8 cellular contexts compared by ENCODE assay signal in the genomic region with DNA sequence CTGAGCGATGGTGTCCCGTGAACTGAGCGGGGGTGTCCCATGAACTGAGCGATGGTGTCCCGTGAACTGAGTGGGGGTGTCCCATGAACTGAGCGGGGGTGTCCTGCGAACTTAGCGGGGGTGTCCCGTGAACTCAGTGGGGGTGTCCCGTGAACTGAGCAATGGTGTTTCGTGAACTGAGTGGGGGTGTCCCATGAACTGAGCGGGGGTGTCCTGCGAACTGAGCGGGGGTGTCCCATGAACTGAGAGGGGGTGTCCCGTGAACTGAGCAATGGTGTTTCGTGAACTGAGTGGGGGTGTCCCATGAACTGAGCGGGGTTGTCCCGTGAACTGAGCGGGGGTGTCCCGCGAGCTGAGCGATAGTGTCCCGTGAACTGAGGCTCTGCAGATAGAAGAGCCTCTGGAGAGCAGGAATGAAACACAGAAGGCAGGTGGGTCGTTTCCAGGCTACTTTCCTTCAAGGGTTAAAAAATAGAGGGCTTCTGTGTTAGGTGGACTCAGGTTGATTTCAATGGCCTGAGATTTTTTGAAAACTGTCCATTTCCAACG.
DNase-seq lines count a peak whose midpoint lies in the region; ATAC-seq, FAIRE-seq and TF ChIP-seq lines count a peak whose summit lies in the region.
"Not testable (repeated sequence)": the region's sequence is repeated elsewhere in the genome, so short reads cannot be mapped to it uniquely, and the experiment has no call there.

No MANE protein-coding gene starts in this region.

- intact Hi-C loops in activated CD4-positive, alpha-beta T cell treated with anti-CD3 and anti-CD28 coated beads for 36 hours (cut with DNase I, micrococcal nuclease); activated naive CD4-positive, alpha-beta T cell treated with anti-CD3 and anti-CD28 coated beads for 36 hours (cut with micrococcal nuclease); K562 (cut with micrococcal nuclease); HepG2 (cut with micrococcal nuclease; ENCODE audit: unreplicated experiment); sciatic nerve (cut with DNase I): not testable (repeated sequence)

- not testable (repeated sequence) for H3K9ac ChIP-seq in K562 (ENCODE audit: insufficient read depth in 1 of 2, low read depth in 2 of 2, low read length in 2 of 2); HepG2 (ENCODE audit: insufficient read depth, low read depth, low read length)

- 0% methylated on average over 2 of the region's 25 CpGs for WGBS in K562 (ENCODE audit: insufficient coverage, low coverage, missing lambda C conversion rate)
- WGBS in HepG2 (ENCODE audit: low lambda C conversion rate), result 84% methylated on average over 25 of the region's 25 CpGs

- H3K4me2 ChIP-seq in GM23338; K562 (ENCODE audit: insufficient read depth, low read length): not testable (repeated sequence)
- peak overlapping the region; percentile 59; the same call in 1 of the 2 replicates for H3K4me2 ChIP-seq in HepG2 (ENCODE audit: low read depth, low read length)

- not testable (repeated sequence) for DNase-seq in GM23338 (ENCODE audit: low spot score); K562 (ENCODE audit: extremely low read depth in 1 of 4, low spot score in 3 of 4); HepG2 (ENCODE audit: low spot score); urothelium cell line (ENCODE audit: low spot score)
- DNase-seq in activated CD4-positive, alpha-beta T cell treated with anti-CD3 and anti-CD28 coated beads for 36 hours, result peak; percentile 41
- peak; percentile 67 for DNase-seq in activated naive CD4-positive, alpha-beta T cell treated with anti-CD3 and anti-CD28 coated beads for 36 hours
- peak; percentile 81 for DNase-seq in mesenteric fat pad (ENCODE audit: low spot score)
- peak; percentile 51 for DNase-seq in sciatic nerve (ENCODE audit: low spot score)

- H3K9me3 ChIP-seq in K562 (replicated peaks; ENCODE audit: control insufficient read depth, insufficient read depth, low read depth, low read length); HepG2 (ENCODE audit: low read length): not testable (repeated sequence)

- H2AFZ ChIP-seq in GM23338; K562 (ENCODE audit: low read depth, low read length); HepG2 (ENCODE audit: low read length): not testable (repeated sequence)

- not testable (repeated sequence) for TF ChIP-seq EP300 in K562 (IDR thresholded peaks at IDR 0.05; ENCODE audit: low read length); HepG2 (IDR thresholded peaks at IDR 0.05; ENCODE audit: low read depth in 2 of 2, low read length in 2 of 2); HepG2 (CRISPR knock-in tag; IDR thresholded peaks at IDR 0.05; ENCODE audit: borderline replicate concordance)

- TF ChIP-seq CTCF in GM23338 (conservative IDR thresholded peaks at IDR 0.05; ENCODE audit: low read depth in 2 of 2); K562 (IDR thresholded peaks at IDR 0.05 in 2 of 3, conservative IDR thresholded peaks at IDR 0.05 in 1 of 3; ENCODE audit: insufficient read depth in 2 of 3, low read depth in 1 of 3, low read length in 3 of 3); HepG2 (CRISPR knock-in tag; IDR thresholded peaks at IDR 0.05): not testable (repeated sequence)

- not testable (repeated sequence) for FAIRE-seq in K562 (lab: Jason Lieb, UNC); HepG2 (lab: Jason Lieb, UNC)
- FAIRE-seq in urothelium cell line (lab: Jason Lieb, UNC), result peak; percentile 65

- not testable (repeated sequence) for TF ChIP-seq RAD21 in K562 (CRISPR knock-in tag; conservative IDR thresholded peaks at IDR 0.05 in 1 of 2, IDR thresholded peaks at IDR 0.05 in 1 of 2); HepG2 (CRISPR knock-in tag; IDR thresholded peaks at IDR 0.05)

- not testable (repeated sequence) for H3K4me3 ChIP-seq in GM23338, K562
- 0 out of 6 replicates have a peak overlapping the region, but pooled peaks of 1 of the 3 experiments have one; percentile 31 for H3K4me3 ChIP-seq in HepG2 (replicated peaks in 1 of 3; ENCODE audit: insufficient read depth in 1 of 3, low read depth in 2 of 3, low read length in 3 of 3)

- 0 out of 3 replicates have a peak overlapping the region, but pooled peaks have one; percentile 61 for H3K4me3 Mint-ChIP-seq in GM23338
- not testable (repeated sequence) for H3K4me3 Mint-ChIP-seq in activated CD4-positive, alpha-beta T cell treated with anti-CD3 and anti-CD28 coated beads for 36 hours; activated naive CD4-positive, alpha-beta T cell treated with anti-CD3 and anti-CD28 coated beads for 36 hours

- H3K4me1 Mint-ChIP-seq in GM23338; activated CD4-positive, alpha-beta T cell treated with anti-CD3 and anti-CD28 coated beads for 36 hours; activated naive CD4-positive, alpha-beta T cell treated with anti-CD3 and anti-CD28 coated beads for 36 hours (ENCODE audit: low read depth): not testable (repeated sequence)

- H3K79me2 ChIP-seq in GM23338 (replicated peaks; ENCODE audit: insufficient read depth); K562 (ENCODE audit: control insufficient read depth, insufficient read depth, low read length); HepG2 (ENCODE audit: insufficient read depth, low read length): not testable (repeated sequence)

- in situ Hi-C loops in K562 (cut with MboI); HepG2 (cut with HindIII; ENCODE audit: extremely low pct_ligation_motif_present, low pct_unique_long_range_greater_than_20kb): not testable (repeated sequence)

- H3K9me2 ChIP-seq in GM23338 (ENCODE audit: insufficient read depth), result not testable (repeated sequence)

- H3K27ac Mint-ChIP-seq in GM23338; activated CD4-positive, alpha-beta T cell treated with anti-CD3 and anti-CD28 coated beads for 36 hours: not testable (repeated sequence)
- H3K27ac Mint-ChIP-seq in activated naive CD4-positive, alpha-beta T cell treated with anti-CD3 and anti-CD28 coated beads for 36 hours, result peak overlapping the region; percentile 41

- not testable (repeated sequence) for H3F3A ChIP-seq in GM23338 (replicated peaks; ENCODE audit: low read depth)

- POLR2A ChIA-PET in activated CD4-positive, alpha-beta T cell treated with anti-CD3 and anti-CD28 coated beads for 36 hours (lab: Charles Lee); K562 (lab: Yijun Ruan, JAX); HepG2 (lab: Yijun Ruan, JAX): not testable (repeated sequence)

- H3K36me3 Mint-ChIP-seq in GM23338 (ENCODE audit: low read depth); activated CD4-positive, alpha-beta T cell treated with anti-CD3 and anti-CD28 coated beads for 36 hours (ENCODE audit: low read depth); activated naive CD4-positive, alpha-beta T cell treated with anti-CD3 and anti-CD28 coated beads for 36 hours (ENCODE audit: low read depth): not testable (repeated sequence)

- H3K9me1 ChIP-seq in K562 (ENCODE audit: control insufficient read depth, insufficient read depth, low read length), result not testable (repeated sequence)

- CTCF ChIA-PET in activated CD4-positive, alpha-beta T cell treated with anti-CD3 and anti-CD28 coated beads for 36 hours (lab: Charles Lee); activated naive CD4-positive, alpha-beta T cell treated with anti-CD3 and anti-CD28 coated beads for 36 hours (lab: Charles Lee); K562 (lab: Yijun Ruan, JAX; ENCODE audit: low intra/inter-chr PET ratio); HepG2 (lab: Yijun Ruan, JAX; ENCODE audit: low intra/inter-chr PET ratio, low total read pairs): not testable (repeated sequence)

- peaks cover 18% of the 10 kb centered on the region for H3K9me3 Mint-ChIP-seq in GM23338
- H3K9me3 Mint-ChIP-seq in activated CD4-positive, alpha-beta T cell treated with anti-CD3 and anti-CD28 coated beads for 36 hours (ENCODE audit: low read depth); activated naive CD4-positive, alpha-beta T cell treated with anti-CD3 and anti-CD28 coated beads for 36 hours: not testable (repeated sequence)

- H3K27me3 Mint-ChIP-seq in GM23338 (ENCODE audit: insufficient read depth, low read depth, poor library complexity), result peaks cover 87% of the 10 kb centered on the region
- peaks cover 32% of the 10 kb centered on the region for H3K27me3 Mint-ChIP-seq in activated CD4-positive, alpha-beta T cell treated with anti-CD3 and anti-CD28 coated beads for 36 hours
- H3K27me3 Mint-ChIP-seq in activated naive CD4-positive, alpha-beta T cell treated with anti-CD3 and anti-CD28 coated beads for 36 hours (ENCODE audit: low read depth), result peaks cover 11% of the 10 kb centered on the region

- not testable (repeated sequence) for BruUV-seq in K562 (replicated peaks; lab: Mats Ljungman, UMichigan); HepG2 (replicated peaks; lab: Mats Ljungman, UMichigan)

- peaks cover 92% of the 10 kb centered on the region for H3K27me3 ChIP-seq in GM23338 (ENCODE audit: insufficient read depth)
- H3K27me3 ChIP-seq in K562 (ENCODE audit: control insufficient read depth in 2 of 2, insufficient read depth in 2 of 2, low read length in 2 of 2), result not testable (repeated sequence)
- peaks cover 2 to 31% of the 10 kb centered on the region in 2 experiments; a peak in 4 of 5 replicates for H3K27me3 ChIP-seq in HepG2 (ENCODE audit: control insufficient read depth in 1 of 2, insufficient read depth in 2 of 2, low read length in 2 of 2)

- ATAC-seq in GM23338; activated CD4-positive, alpha-beta T cell treated with anti-CD3 and anti-CD28 coated beads for 36 hours; K562; HepG2; sciatic nerve: not testable (repeated sequence)

- not testable (repeated sequence) for H3K27ac ChIP-seq in GM23338 (ENCODE audit: low read depth); K562 (ENCODE audit: extremely low read depth, low read depth, low read length); HepG2 (ENCODE audit: extremely low read length, insufficient read depth, low read length)

- peaks cover 12% of the 10 kb centered on the region for H4K20me1 ChIP-seq in GM23338 (replicated peaks; ENCODE audit: insufficient read depth)
- H4K20me1 ChIP-seq in K562 (replicated peaks; ENCODE audit: control insufficient read depth, insufficient read depth, low read length); HepG2 (ENCODE audit: insufficient read depth, low read length): not testable (repeated sequence)

- H3K36me3 ChIP-seq in GM23338 (ENCODE audit: insufficient read depth); K562 (ENCODE audit: control insufficient read depth, insufficient read depth, low read length); HepG2 (replicated peaks in 1 of 2; ENCODE audit: control insufficient read depth in 1 of 2, insufficient read depth in 2 of 2, low read length in 2 of 2): not testable (repeated sequence)

- not testable (repeated sequence) for TF ChIP-seq POLR2A in K562 (conservative IDR thresholded peaks at IDR 0.05); HepG2 (IDR thresholded peaks at IDR 0.05; ENCODE audit: insufficient read depth in 1 of 2, low read depth in 2 of 2, low read length in 2 of 2)

- H3K4me1 ChIP-seq in GM23338 (ENCODE audit: insufficient read depth); K562 (replicated peaks in 1 of 2; ENCODE audit: control insufficient read depth in 2 of 2, insufficient read depth in 2 of 2, low read length in 2 of 2): not testable (repeated sequence)
- peaks cover 15% of the 10 kb centered on the region; the same call in 1 of the 2 replicates for H3K4me1 ChIP-seq in HepG2 (ENCODE audit: insufficient read depth, low read length)
